In the genomic region with DNA sequence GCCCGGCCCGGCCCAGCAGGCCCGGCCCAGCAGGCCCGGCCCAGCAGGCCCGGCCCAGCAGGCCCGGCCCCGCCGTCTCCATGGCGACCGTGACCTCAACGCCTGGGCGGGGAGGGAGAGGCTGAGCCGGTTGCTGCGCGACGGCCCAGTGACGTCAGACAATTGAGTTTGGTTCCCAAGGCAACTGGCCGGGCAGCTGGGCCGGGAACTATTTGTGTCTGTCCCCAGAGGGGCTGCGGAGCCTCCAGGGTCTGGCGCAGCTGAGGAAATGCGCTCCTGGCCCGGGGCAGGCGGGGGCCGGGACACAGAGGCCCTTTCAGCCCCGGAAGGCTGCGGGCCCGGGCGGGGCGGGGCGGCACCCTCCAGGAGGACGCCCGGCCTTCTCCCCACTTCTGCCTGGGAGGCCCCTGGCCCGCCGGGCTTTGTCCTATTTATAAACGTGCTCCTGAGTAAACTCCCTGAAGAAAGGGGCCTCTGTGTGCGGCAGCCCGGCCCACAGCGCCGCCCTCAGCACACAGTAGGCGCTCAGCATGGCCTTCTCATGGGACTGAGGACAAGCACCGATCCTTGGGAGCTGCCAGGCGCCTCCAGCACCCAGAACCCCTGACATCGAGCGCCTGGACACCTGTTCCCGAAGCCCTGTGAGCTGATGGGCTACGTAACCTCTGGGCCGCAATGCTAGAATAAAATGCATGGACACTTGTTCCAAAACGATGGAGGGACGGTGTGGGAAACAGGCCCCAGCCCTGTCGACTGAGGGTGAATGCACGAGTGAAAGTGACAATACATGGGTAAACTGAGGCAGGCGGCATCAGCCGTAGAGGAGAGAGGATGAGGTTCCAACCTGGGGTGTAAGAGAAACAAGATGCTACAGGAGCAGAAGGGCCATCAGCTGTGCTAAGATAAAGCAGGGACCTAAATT, we compare ENCODE assay signal across 9 cellular contexts. TPM values are rescaled to one million over a fixed set of nuclear protein-coding genes. Genes with fewer than 3 reads are reported as not detected.
DNase-seq lines count a peak whose midpoint lies in the region; ATAC-seq and TF ChIP-seq lines count a peak whose summit lies in the region.
"Had no signal": no experiment of that assay in that cellular context is flagged by ENCODE, and none has a peak within 500 bp of the region (broad histone marks: within the 10 kb centered on the region; RNA-seq: fewer than 3 reads in every experiment).

No MANE protein-coding gene starts in this region.

- CTCF ChIA-PET in BJ (lab: Yijun Ruan, JAX) = interaction anchor here (0.8 to 15.9 kb wide), 7 partner anchors 8 to 109 kb away, joined by 3 to 409 read pairs (median 3); a partner anchor contains a TSS

- intact Hi-C loops in lower leg skin (cut with DNase I; ENCODE audit: low total_unique reads) = no loop called here

- H3K4me3 ChIP-seq in BJ (ENCODE audit: low read depth, low read length) = peak overlapping the region; percentile 54
- H3K4me3 ChIP-seq in lower leg skin (ENCODE audit: low read depth, poor library complexity, severe bottlenecking) = no peak overlapping the region

- POLR2A ChIA-PET in BJ (lab: Charles Lee) = no interaction called here

- H3K36me3 ChIP-seq in BJ (ENCODE audit: control insufficient read depth, insufficient read depth, low read length) = no peaks in the 10 kb centered on the region

- WGBS in lower leg skin, 2 donors = 37 to 43% methylated on average over 18 of the region's 54 CpGs

- TF ChIP-seq POLR2A in lower leg skin (IDR thresholded peaks at IDR 0.05) = no peak

- DNase-seq in BJ (ENCODE audit: low read depth) = peak; percentile 88
- peak; percentile 94 for DNase-seq in NCI-H526 treated with DMSO at 0.1 percent for 48 hours (lab: John Stamatoyannopoulos, UW)
- peak; percentile 95 for DNase-seq in activated CD4-positive, alpha-beta T cell treated with anti-CD3 and anti-CD28 coated beads, Interleukin-2, amount 50 U/mL, for 48 hours
- peak; percentile 97 to 98 for DNase-seq in dermis microvascular lymphatic vessel endothelial cell (ENCODE audit: low read depth in 2 of 2)
- DNase-seq in lower leg skin (ENCODE audit: low spot score in 2 of 2) = peak; percentile 97 to 100
- DNase-seq in stimulated activated CD4-positive, alpha-beta T cell treated with anti-CD3 and anti-CD28 coated beads, Interleukin-4, amount 100 ng/mL, for 24 hours = peak; percentile 94

- peak; percentile 88 for ATAC-seq in GM19324 (IDR thresholded peaks at IDR 0.05; ENCODE audit: low FRiP score, unreplicated experiment)
- peak; percentile 77 for ATAC-seq in HG03457 (IDR thresholded peaks at IDR 0.05; ENCODE audit: unreplicated experiment)

- no peaks in the 10 kb centered on the region for H3K27me3 ChIP-seq in BJ (ENCODE audit: control insufficient read depth, insufficient read depth, low read length)

- TF ChIP-seq CTCF in BJ (IDR thresholded peaks at IDR 0.05; ENCODE audit: insufficient read depth, low read depth, low read length) (no peak), lower leg skin (IDR thresholded peaks at IDR 0.05) (no peak)

RNA-seq across cellular contexts. Expression of a gene that starts 12.3 kb away (rescaled TPM):
- polyA plus RNA-seq in BJ (2011; rRNA removed) = not detected in 2 replicates
- not detected in 2 replicates for polyA minus RNA-seq in BJ (2011; rRNA and poly(A)+ RNA removed)
- total RNA-seq in dermis microvascular lymphatic vessel endothelial cell = not detected in 2 replicates
- total RNA-seq in lower leg skin = not detected
- total RNA-seq: T-helper 1 cell treated with Interleukin-12 subunit alpha and Interleukin-12 subunit beta and Interleukin-4 antibody, amounts not matched to agents 30 ng/mL and 1 ng/mL, for 36 hours had no signal
